18 cellular contexts compared by ENCODE assay signal in the genomic region with DNA sequence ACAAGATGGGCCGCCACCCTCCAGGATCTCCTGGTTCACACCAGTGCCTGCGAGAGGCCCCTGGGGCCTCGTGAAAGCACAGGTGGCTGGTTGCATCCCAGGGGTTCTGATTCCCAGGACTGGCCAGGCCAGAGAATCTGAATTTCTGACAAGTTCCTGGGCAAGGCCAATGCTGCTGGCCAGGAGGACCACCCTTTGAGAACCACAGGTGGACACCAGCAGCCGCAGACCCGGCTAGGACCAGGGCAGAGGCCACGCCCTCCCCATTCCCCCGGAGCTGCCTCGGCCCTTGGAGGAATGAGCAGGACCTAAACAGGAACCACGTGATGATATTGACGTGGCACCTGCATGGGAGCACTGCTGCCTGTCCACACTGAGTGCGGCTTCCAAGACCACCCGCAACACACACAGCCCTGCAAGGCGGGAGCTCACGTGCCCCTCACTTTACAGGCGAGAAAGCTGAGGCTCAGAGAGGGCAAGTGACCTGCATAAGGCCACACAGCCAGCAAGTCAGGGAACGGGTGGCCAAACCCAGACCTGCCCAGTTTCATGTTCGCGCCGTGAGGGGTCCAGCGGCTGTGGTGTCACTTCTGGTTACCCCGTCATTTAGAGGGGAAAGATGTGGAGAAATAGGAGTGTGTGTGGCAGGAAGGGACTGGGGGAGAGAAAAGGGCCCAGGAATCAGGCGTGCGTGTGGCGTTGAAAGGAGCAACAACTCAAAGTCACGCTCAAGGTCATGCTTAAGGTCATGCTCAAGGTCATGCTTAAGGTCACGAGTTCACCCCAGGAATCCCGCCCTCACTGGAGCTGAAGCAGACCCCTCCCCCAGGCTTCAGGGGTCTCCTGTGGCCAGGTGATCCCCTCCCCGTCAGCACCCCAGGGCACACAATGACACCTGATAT.
DNase-seq lines count a peak whose midpoint lies in the region; ATAC-seq, FAIRE-seq and TF ChIP-seq lines count a peak whose summit lies in the region.
"Had no signal": no experiment of that assay in that cellular context is flagged by ENCODE, and none has a peak within 500 bp of the region (broad histone marks: within the 10 kb centered on the region; RNA-seq: fewer than 3 reads in every experiment).

No MANE protein-coding gene starts in this region.

- H4K20me1 ChIP-seq in HepG2 (ENCODE audit: insufficient read depth, low read length) = no peaks in the 10 kb centered on the region
- H4K20me1 ChIP-seq in OCI-LY7 (ENCODE audit: insufficient read depth, low read length) = no peaks in the 10 kb centered on the region
- no peaks in the 10 kb centered on the region for H4K20me1 ChIP-seq in PC-3 (ENCODE audit: low read length)

- no peaks in the 10 kb centered on the region for H3K27me3 Mint-ChIP-seq in activated CD4-positive, alpha-beta T cell treated with anti-CD3 and anti-CD28 coated beads, Interleukin-2, amount 10 ng/mL, durations not matched to agents 24 days and 14 days

- H2AFZ ChIP-seq in HepG2 (ENCODE audit: low read length) (no peak overlapping the region), OCI-LY7 (ENCODE audit: low read length) (no peak overlapping the region), PC-3 (ENCODE audit: low read length) (no peak overlapping the region)
- H2AFZ ChIP-seq: GM23248 had no signal

- peak; percentile 0 for DNase-seq in activated CD4-positive, alpha-beta T cell treated with anti-CD3 and anti-CD28 coated beads for 48 hours
- DNase-seq in activated CD4-positive, alpha-beta T cell treated with anti-CD3 and anti-CD28 coated beads, Interleukin-2, amount 10 ng/mL, durations not matched to agents 24 days and 14 days = no peak
- DNase-seq in WERI-Rb-1 (peak; percentile 6), HepG2 (ENCODE audit: low spot score) (no peak), spleen (peak; percentile 66), SIG-M5 (lab: John Stamatoyannopoulos, UW) (no peak), OCI-LY7 (ENCODE audit: low spot score) (no peak), PC-3 (no peak)
- DNase-seq: 8988T; activated naive CD4-positive, alpha-beta T cell treated with Interleukin-2 at 50 U/mL for 16 hours; GM23248; NCI-H1092 treated with DMSO at 0.1 percent for 48 hours; NCI-H2171; small intestine; SW 1271; trophoblast cell had no signal

- in situ Hi-C loops in HepG2 (cut with HindIII; ENCODE audit: extremely low pct_ligation_motif_present, low pct_unique_long_range_greater_than_20kb) = no loop called here

- H3K4me3 ChIP-seq in WERI-Rb-1 (ENCODE audit: low read depth, low read length) (no peak overlapping the region), HepG2 (replicated peaks in 1 of 3; ENCODE audit: insufficient read depth in 1 of 3, low read depth in 2 of 3, low read length in 3 of 3) (no peak overlapping the region), spleen (peak overlapping the region in 3 of 8 donors; percentile 33 to 65 (median 51)), OCI-LY7 (ENCODE audit: low read depth, low read length, poor library complexity, severe bottlenecking) (no peak overlapping the region), PC-3 (ENCODE audit: low read length) (no peak overlapping the region)
- H3K4me3 ChIP-seq: GM23248 had no signal

- TF ChIP-seq EP300 in HepG2 (IDR thresholded peaks at IDR 0.05; ENCODE audit: low read depth in 2 of 2, low read length in 2 of 2) (no peak), HepG2 (CRISPR knock-in tag; IDR thresholded peaks at IDR 0.05; ENCODE audit: borderline replicate concordance) (no peak)

- H3K4me3 Mint-ChIP-seq in activated CD4-positive, alpha-beta T cell treated with anti-CD3 and anti-CD28 coated beads, Interleukin-2, amount 10 ng/mL, durations not matched to agents 24 days and 14 days = no peak overlapping the region
- H3K4me3 Mint-ChIP-seq: CD8-positive, alpha-beta T cell had no signal

- H3K4me2 ChIP-seq in HepG2 (ENCODE audit: low read depth, low read length) (no peak overlapping the region), OCI-LY7 (ENCODE audit: low read length) (no peak overlapping the region), PC-3 (ENCODE audit: low read length) (no peak overlapping the region)

- H3K4me1 Mint-ChIP-seq in activated CD4-positive, alpha-beta T cell treated with anti-CD3 and anti-CD28 coated beads, Interleukin-2, amount 10 ng/mL, durations not matched to agents 24 days and 14 days = no peaks in the 10 kb centered on the region

- 77% methylated on average over 14 of the region's 28 CpGs for WGBS in HepG2 (ENCODE audit: low lambda C conversion rate)
- 88 to 92% (median 89%) methylated on average over 19 to 28 of the region's 28 CpGs for WGBS in spleen, 5 donors

- no peaks in the 10 kb centered on the region for H3K9me2 ChIP-seq in OCI-LY7 (ENCODE audit: insufficient read depth, low read length)
- H3K9me2 ChIP-seq in PC-3 (replicated peaks; ENCODE audit: low read length) = no peaks in the 10 kb centered on the region

- H3K79me2 ChIP-seq in HepG2 (ENCODE audit: insufficient read depth, low read length) (no peaks in the 10 kb centered on the region), OCI-LY7 (ENCODE audit: insufficient read depth, low read depth, low read length) (no peaks in the 10 kb centered on the region), PC-3 (ENCODE audit: low read length) (no peaks in the 10 kb centered on the region)

- H3K4me1 ChIP-seq in HepG2 (ENCODE audit: insufficient read depth, low read length) (peaks cover 23% of the 10 kb centered on the region), spleen (peaks cover 0 to 36% (median 14%) of the 10 kb centered on the region in 6 donors), OCI-LY7 (ENCODE audit: insufficient read depth, low read length, poor library complexity, severe bottlenecking) (peaks cover 37% of the 10 kb centered on the region), PC-3 (ENCODE audit: insufficient read depth, low read length) (no peaks in the 10 kb centered on the region)

- H3F3A ChIP-seq in PC-3 (ENCODE audit: low read length, unreplicated experiment) = no peaks in the 10 kb centered on the region

- CTCF ChIA-PET in HepG2 (lab: Yijun Ruan, JAX; ENCODE audit: low intra/inter-chr PET ratio, low total read pairs) = no interaction called here
- CTCF ChIA-PET in OCI-LY7 (lab: Charles Lee; ENCODE audit: unreplicated experiment) = no interaction called here
- CTCF ChIA-PET in PC-3 (lab: Charles Lee) = no interaction called here

- H3K36me3 ChIP-seq in WERI-Rb-1 = no peaks in the 10 kb centered on the region
- no peaks in the 10 kb centered on the region for H3K36me3 ChIP-seq in HepG2 (replicated peaks in 1 of 2; ENCODE audit: control insufficient read depth in 1 of 2, insufficient read depth in 2 of 2, low read length in 2 of 2)
- H3K36me3 ChIP-seq in spleen = peaks cover 0 to 5% (median 0%) of the 10 kb centered on the region in 6 donors
- H3K36me3 ChIP-seq in OCI-LY7 (ENCODE audit: insufficient read depth, low read length) = no peaks in the 10 kb centered on the region
- H3K36me3 ChIP-seq in PC-3 (ENCODE audit: low read depth, low read length) = no peaks in the 10 kb centered on the region

- H3K9me3 ChIP-seq in WERI-Rb-1 (ENCODE audit: severe bottlenecking) = no peaks in the 10 kb centered on the region
- H3K9me3 ChIP-seq in HepG2 (ENCODE audit: low read length) = no peaks in the 10 kb centered on the region
- no peaks in the 10 kb centered on the region for H3K9me3 ChIP-seq in spleen
- H3K9me3 ChIP-seq in OCI-LY7 (ENCODE audit: low read length) = no peaks in the 10 kb centered on the region
- H3K9me3 ChIP-seq in PC-3 (ENCODE audit: low read length) = no peaks in the 10 kb centered on the region

- POLR2A ChIA-PET in HepG2 (lab: Yijun Ruan, JAX) (interaction anchor here (0.5 kb wide), 1 partner anchor 213 kb away, joined by 4 read pairs; no protein-coding TSS in a partner anchor), OCI-LY7 (lab: Charles Lee) (no interaction called here), PC-3 (lab: Charles Lee; ENCODE audit: unreplicated experiment) (no interaction called here)

- no peaks in the 10 kb centered on the region for H3K9me3 Mint-ChIP-seq in activated CD4-positive, alpha-beta T cell treated with anti-CD3 and anti-CD28 coated beads, Interleukin-2, amount 10 ng/mL, durations not matched to agents 24 days and 14 days
- H3K9me3 Mint-ChIP-seq: CD8-positive, alpha-beta T cell had no signal

- H3K9ac ChIP-seq in HepG2 (ENCODE audit: insufficient read depth, low read depth, low read length) (no peak overlapping the region), PC-3 (ENCODE audit: low read length) (no peak overlapping the region)
- H3K9ac ChIP-seq: GM23248 had no signal

- ATAC-seq in HepG2 (no peak), PC-3 (no peak)
- ATAC-seq: CD8-positive, alpha-beta T cell; esophagus mucosa had no signal

- BruUV-seq in HepG2 (replicated peaks; lab: Mats Ljungman, UMichigan) (no TSS peak), OCI-LY7 (replicated peaks; lab: Mats Ljungman, UMichigan) (no TSS peak), PC-3 (replicated peaks; lab: Mats Ljungman, UMichigan) (no TSS peak)

- H3K27me3 ChIP-seq in WERI-Rb-1 (ENCODE audit: insufficient read depth, low read depth, severe bottlenecking) (no peaks in the 10 kb centered on the region), HepG2 (ENCODE audit: control insufficient read depth in 1 of 2, insufficient read depth in 2 of 2, low read length in 2 of 2) (peaks cover 0 to 32% of the 10 kb centered on the region in 2 experiments), spleen (replicated peaks in 1 of 7) (no peaks in the 10 kb centered on the region), PC-3 (ENCODE audit: low read length) (no peaks in the 10 kb centered on the region)

- no peak for TF ChIP-seq RAD21 in HepG2 (CRISPR knock-in tag; IDR thresholded peaks at IDR 0.05)

- TF ChIP-seq CTCF in WERI-Rb-1 (IDR thresholded peaks at IDR 0.05; ENCODE audit: low read depth, low read length) (no peak), HepG2 (CRISPR knock-in tag; IDR thresholded peaks at IDR 0.05) (no peak), spleen (IDR thresholded peaks at IDR 0.05 in 8 of 11, conservative IDR thresholded peaks at IDR 0.05 in 3 of 11) (no peak), OCI-LY7 (conservative IDR thresholded peaks at IDR 0.05; ENCODE audit: low read length) (no peak), PC-3 (conservative IDR thresholded peaks at IDR 0.05; ENCODE audit: low read depth, low read length) (no peak)

- intact Hi-C loops in activated CD4-positive, alpha-beta T cell treated with anti-CD3 and anti-CD28 coated beads, Interleukin-2, amount 10 ng/mL, durations not matched to agents 24 days and 14 days (cut with micrococcal nuclease) = no loop called here
- intact Hi-C loops in HepG2 (cut with micrococcal nuclease; ENCODE audit: unreplicated experiment) (no loop called here), spleen (cut with DNase I; ENCODE audit: low total_unique reads) (no loop called here), OCI-LY7 (cut with micrococcal nuclease; ENCODE audit: unreplicated experiment) (no loop called here), PC-3 (cut with micrococcal nuclease) (no loop called here)

- no peak for FAIRE-seq in HepG2 (lab: Jason Lieb, UNC)
- FAIRE-seq: small intestine had no signal

- TF ChIP-seq POLR2A in HepG2 (IDR thresholded peaks at IDR 0.05; ENCODE audit: insufficient read depth in 1 of 2, low read depth in 2 of 2, low read length in 2 of 2) (no peak), spleen (IDR thresholded peaks at IDR 0.05) (no peak)

- no peak overlapping the region for H3K27ac ChIP-seq in WERI-Rb-1
- no peak overlapping the region for H3K27ac ChIP-seq in HepG2 (ENCODE audit: extremely low read length, insufficient read depth, low read length)
- H3K27ac ChIP-seq in spleen = peak overlapping the region in 3 of 8 donors; percentile 51 to 70 (median 65)
- H3K27ac ChIP-seq in OCI-LY7 (ENCODE audit: low read depth, low read length, poor library complexity, severe bottlenecking) = no peak overlapping the region
- no peak overlapping the region for H3K27ac ChIP-seq in PC-3 (ENCODE audit: low read length)
- H3K27ac ChIP-seq: GM23248 had no signal

- H3K27ac Mint-ChIP-seq in activated CD4-positive, alpha-beta T cell treated with anti-CD3 and anti-CD28 coated beads, Interleukin-2, amount 10 ng/mL, durations not matched to agents 24 days and 14 days = no peak overlapping the region
- H3K27ac Mint-ChIP-seq: CD8-positive, alpha-beta T cell had no signal

- no peaks in the 10 kb centered on the region for H3K36me3 Mint-ChIP-seq in activated CD4-positive, alpha-beta T cell treated with anti-CD3 and anti-CD28 coated beads, Interleukin-2, amount 10 ng/mL, durations not matched to agents 24 days and 14 days (ENCODE audit: low read depth)
- H3K36me3 Mint-ChIP-seq: CD8-positive, alpha-beta T cell had no signal

Comparison
In these comparisons a context has a peak if more than half of its experiments do, and no peak if none do; other contexts are left out.
1. DNase-seq: peak in activated CD4-positive, alpha-beta T cell treated with anti-CD3 and anti-CD28 coated beads for 48 hours (single experiment), WERI-Rb-1 (single experiment) and spleen (single experiment); none in activated CD4-positive, alpha-beta T cell treated with anti-CD3 and anti-CD28 coated beads, Interleukin-2, amount 10 ng/mL, durations not matched to agents 24 days and 14 days (single experiment), HepG2 (single experiment), SIG-M5 (single experiment), OCI-LY7 (single experiment) and PC-3 (single experiment).